In genomic region chr15:101496198-101496986, GRCh38 we compare ENCODE assay signal across 15 cellular contexts. TPM values are rescaled to one million over a fixed set of nuclear protein-coding genes. Genes with fewer than 3 reads are reported as not detected.
A peak's percentile ranks its signal among the peaks of the same experiment; 100 is the strongest.
DNase-seq lines count a peak whose midpoint lies in the region; ATAC-seq lines count a peak whose summit lies in the region.
"Had no signal": no experiment of that assay in that cellular context is flagged by ENCODE, and none has a peak within 500 bp of the region (broad histone marks: within the 10 kb centered on the region; RNA-seq: fewer than 3 reads in every experiment).

No MANE protein-coding gene starts in this region.

- intact Hi-C loops in sciatic nerve (cut with DNase I) (loop anchor here (10.0 kb wide), 2 partner anchors 122 to 192 kb away; no protein-coding TSS in a partner anchor), Right ventricle myocardium superior (cut with DNase I) (loop anchor here (10.0 kb wide), 1 partner anchor 118 kb away; no protein-coding TSS in a partner anchor)

- ATAC-seq in sciatic nerve = no peak
- no peak for ATAC-seq in Right ventricle myocardium superior (ENCODE audit: poor library complexity)
- ATAC-seq: foreskin keratinocyte had no signal

- CTCF ChIA-PET in activated CD4-positive, alpha-beta memory T cell treated with anti-CD3 and anti-CD28 coated beads, Interleukin-2, amount 10 ng/mL, durations not matched to agents 7 days and 5 days (lab: Charles Lee) = interaction anchor here (0.6 to 0.8 kb wide), 2 partner anchors 35 to 896 kb away, joined by 3 read pairs; no protein-coding TSS in a partner anchor

- peaks cover 55% of the 10 kb centered on the region for H3K27me3 Mint-ChIP-seq in activated CD4-positive, alpha-beta memory T cell treated with anti-CD3 and anti-CD28 coated beads, Interleukin-2, amount 10 ng/mL, durations not matched to agents 7 days and 5 days

- H3K4me3 Mint-ChIP-seq in activated CD4-positive, alpha-beta memory T cell treated with anti-CD3 and anti-CD28 coated beads, Interleukin-2, amount 10 ng/mL, durations not matched to agents 7 days and 5 days = no peak overlapping the region
- H3K4me3 Mint-ChIP-seq: HFFc6 had no signal

- peaks cover 54% of the 10 kb centered on the region for H3K4me1 Mint-ChIP-seq in activated CD4-positive, alpha-beta memory T cell treated with anti-CD3 and anti-CD28 coated beads, Interleukin-2, amount 10 ng/mL, durations not matched to agents 7 days and 5 days

- H3K36me3 ChIP-seq in rectal smooth muscle tissue (ENCODE audit: control insufficient read depth, insufficient read depth, low read length) = no peaks in the 10 kb centered on the region
- H3K36me3 ChIP-seq: right atrium auricular region had no signal

- no peak overlapping the region for H3K27ac Mint-ChIP-seq in activated CD4-positive, alpha-beta memory T cell treated with anti-CD3 and anti-CD28 coated beads, Interleukin-2, amount 10 ng/mL, durations not matched to agents 7 days and 5 days
- H3K27ac Mint-ChIP-seq: activated T-helper 2 cell treated with anti-CD3 and anti-CD28 coated beads, Interferon-gamma antibody, Interleukin-2, Interleukin-4, amounts not matched to agents 10 μg/mL and 5 μg/mL and 100 μg/mL, durations not matched to agents 14 hours and 24 hours and 36 hours; HFFc6 had no signal

- peaks cover 9% of the 10 kb centered on the region for H3K27me3 ChIP-seq in rectal smooth muscle tissue (ENCODE audit: control insufficient read depth, insufficient read depth, low read length)
- H3K27me3 ChIP-seq: right atrium auricular region had no signal

- no peaks in the 10 kb centered on the region for H3K36me3 Mint-ChIP-seq in activated CD4-positive, alpha-beta memory T cell treated with anti-CD3 and anti-CD28 coated beads, Interleukin-2, amount 10 ng/mL, durations not matched to agents 7 days and 5 days (ENCODE audit: low read depth)

- no peak overlapping the region for H3K9ac ChIP-seq in rectal smooth muscle tissue (ENCODE audit: low read length)

- no peak overlapping the region for H3K27ac ChIP-seq in rectal smooth muscle tissue (ENCODE audit: low read depth, low read length)
- H3K27ac ChIP-seq: foreskin keratinocyte, right atrium auricular region had no signal

- H3K9me3 Mint-ChIP-seq in activated CD4-positive, alpha-beta memory T cell treated with anti-CD3 and anti-CD28 coated beads, Interleukin-2, amount 10 ng/mL, durations not matched to agents 7 days and 5 days = no peaks in the 10 kb centered on the region
- H3K9me3 Mint-ChIP-seq: activated T-helper 2 cell treated with anti-CD3 and anti-CD28 coated beads, Interferon-gamma antibody, Interleukin-2, Interleukin-4, amounts not matched to agents 10 μg/mL and 5 μg/mL and 100 μg/mL, durations not matched to agents 14 hours and 24 hours and 36 hours; HFFc6 had no signal

- peak overlapping the region; percentile 37 for H3K4me3 ChIP-seq in rectal smooth muscle tissue (ENCODE audit: low read length)
- H3K4me3 ChIP-seq: right atrium auricular region had no signal

- peaks cover 2% of the 10 kb centered on the region for H3K4me1 ChIP-seq in rectal smooth muscle tissue (ENCODE audit: control insufficient read depth, insufficient read depth, low read length)
- H3K4me1 ChIP-seq: foreskin keratinocyte had no signal

- peak; percentile 49 for DNase-seq in activated CD8-positive, alpha-beta memory T cell treated with anti-CD3 and anti-CD28 coated beads for 24 hours
- DNase-seq in activated CD8-positive, alpha-beta memory T cell treated with anti-CD3 and anti-CD28 coated beads, Interleukin-2, amount 50 U/mL, for 4 hours = no peak
- DNase-seq in MV-4-11 (lab: John Stamatoyannopoulos, UW) (peak; percentile 19), ecto neural progenitor cell (ENCODE audit: low spot score) (peak; percentile 54), sciatic nerve (ENCODE audit: low spot score) (no peak), Right ventricle myocardium superior (no peak)
- DNase-seq in activated CD4-positive, alpha-beta memory T cell treated with anti-CD3 and anti-CD28 coated beads, Interleukin-2, amount 10 ng/mL, durations not matched to agents 7 days and 5 days = no peak
- DNase-seq: foreskin keratinocyte, HFFc6, NCI-H1417 treated with DMSO at 0.1 percent for 48 hours, NCI-H226, SIG-M5 had no signal

- POLR2A ChIA-PET in activated CD4-positive, alpha-beta memory T cell treated with anti-CD3 and anti-CD28 coated beads, Interleukin-2, amount 10 ng/mL, durations not matched to agents 7 days and 5 days (lab: Charles Lee) = interaction anchor here (0.6 to 0.9 kb wide), 2 partner anchors 11 to 200 kb away, joined by 3 read pairs; no protein-coding TSS in a partner anchor

RNA-seq across cellular contexts. Expression of gene PCSK6, which starts 6.9 kb away (rescaled TPM):
- total RNA-seq in activated CD4-positive, alpha-beta memory T cell treated with anti-CD3 and anti-CD28 coated beads, Interleukin-2, amount 10 ng/mL, durations not matched to agents 7 days and 5 days = under 1 TPM; 0.53 to 0.58 TPM
- total RNA-seq in sciatic nerve (13.9 TPM), Right ventricle myocardium superior (34.7 TPM)
- total RNA-seq: HFFc6 had no signal

Comparison
In these comparisons a context has a peak if more than half of its experiments do, and no peak if none do; other contexts are left out.
1. DNase-seq: peak in activated CD8-positive, alpha-beta memory T cell treated with anti-CD3 and anti-CD28 coated beads for 24 hours (single experiment), MV-4-11 (single experiment) and ecto neural progenitor cell (single experiment); none in activated CD8-positive, alpha-beta memory T cell treated with anti-CD3 and anti-CD28 coated beads, Interleukin-2, amount 50 U/mL, for 4 hours (single experiment), activated CD4-positive, alpha-beta memory T cell treated with anti-CD3 and anti-CD28 coated beads, Interleukin-2, amount 10 ng/mL, durations not matched to agents 7 days and 5 days (single experiment), sciatic nerve (single experiment) and Right ventricle myocardium superior (single experiment).